ENCODE assay signal across 25 cellular contexts in the genomic region with DNA sequence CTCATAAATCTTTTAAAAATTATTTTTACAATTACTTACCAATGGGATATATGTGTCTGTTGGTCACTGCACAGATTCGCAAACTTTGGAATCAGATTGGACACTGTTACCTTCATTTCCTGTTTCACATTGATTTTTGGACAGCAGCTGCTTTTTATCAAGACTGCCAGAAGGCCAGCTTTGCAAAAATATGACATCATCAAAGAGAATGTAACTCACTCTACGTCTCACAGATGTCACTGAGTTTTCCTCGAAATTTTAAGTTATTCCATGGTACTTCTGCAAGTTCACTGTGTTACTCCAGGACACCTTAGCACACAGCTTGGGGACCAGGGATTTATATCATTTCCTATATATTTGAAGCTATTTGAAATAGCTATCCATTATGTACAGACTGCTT. TPM values are rescaled to one million over a fixed set of nuclear protein-coding genes. Genes with fewer than 3 reads are reported as not detected.
"Had no signal": no experiment of that assay in that cellular context is flagged by ENCODE, and none has a peak within 500 bp of the region (broad histone marks: within the 10 kb centered on the region; RNA-seq: fewer than 3 reads in every experiment).

No MANE protein-coding gene starts in this region.

- ATAC-seq: esophagus mucosa, foreskin keratinocyte, left lobe of liver, natural killer cell had no signal

- H3K27ac ChIP-seq: foreskin keratinocyte, hepatocyte, right atrium auricular region, stomach, thoracic aorta, transverse colon had no signal

- DNase-seq: effector memory CD4-positive, alpha-beta T cell; foreskin keratinocyte; head of caudate nucleus; kidney glomerular epithelial cell; natural killer cell; small intestine; stimulated activated CD4-positive, alpha-beta T cell treated with anti-CD3 and anti-CD28 coated beads, Interleukin-12 subunit alpha, Interleukin-12 subunit beta, amount 100 ng/mL, for 4 hours; stimulated activated naive CD4-positive, alpha-beta T cell; stomach; substantia nigra; transverse colon had no signal

- H3K36me3 ChIP-seq: right atrium auricular region, stomach, thoracic aorta, transverse colon had no signal

- H3K9me3 ChIP-seq: right atrium auricular region, stomach, thoracic aorta, transverse colon had no signal

- H3K4me3 ChIP-seq: hepatocyte, right atrium auricular region, stomach, thoracic aorta, transverse colon had no signal

- FAIRE-seq: endometrium, small intestine had no signal

- H3K79me2 ChIP-seq: hepatocyte had no signal

- H3K4me2 ChIP-seq: hepatocyte had no signal

- H3K27me3 ChIP-seq: foreskin keratinocyte, hepatocyte, right atrium auricular region, transverse colon had no signal

- H3K4me1 ChIP-seq: foreskin keratinocyte, right atrium auricular region, stomach, transverse colon had no signal

- H2AFZ ChIP-seq: hepatocyte had no signal

RNA-seq across cellular contexts. Expression of gene MAGEB2, which starts 31.8 kb away (rescaled TPM):
- total RNA-seq: esophagus mucosa, foreskin keratinocyte, hepatocyte, lower leg skin, mesothelial cell of epicardium, mucosa of gallbladder, myocyte, natural killer cell, neural crest cell, osteocyte, posterior vena cava, right atrium auricular region, stomach, thoracic aorta, transverse colon, ureter had no signal
- polyA plus RNA-seq: foreskin keratinocyte, hepatocyte, small intestine, stomach had no signal

RNA-seq across cellular contexts. Expression of gene MAGEB3, which starts 46.9 kb away (rescaled TPM):
- total RNA-seq: esophagus mucosa, foreskin keratinocyte, hepatocyte, left lobe of liver, lower leg skin, mucosa of gallbladder, myocyte, natural killer cell, neural crest cell, osteocyte, posterior vena cava, right atrium auricular region, stomach, thoracic aorta, transverse colon, ureter had no signal
- polyA plus RNA-seq: foreskin keratinocyte, hepatocyte, small intestine, stomach had no signal

RNA-seq across cellular contexts. Expression of gene MAGEB4, which starts 58.2 kb away (rescaled TPM):
- total RNA-seq: esophagus mucosa, foreskin keratinocyte, hepatocyte, left lobe of liver, lower leg skin, mesothelial cell of epicardium, mucosa of gallbladder, myocyte, natural killer cell, neural crest cell, osteocyte, posterior vena cava, right atrium auricular region, stomach, thoracic aorta, transverse colon, ureter had no signal
- polyA plus RNA-seq: foreskin keratinocyte, hepatocyte, small intestine, stomach had no signal
